ENCODE assay signal across 8 cellular contexts in genomic region chr2:237967463-237967871, GRCh38. TPM values are rescaled to one million over a fixed set of nuclear protein-coding genes. Genes with fewer than 3 reads are reported as not detected.
A peak's percentile ranks its signal among the peaks of the same experiment; 100 is the strongest.
DNase-seq lines count a peak whose midpoint lies in the region; ATAC-seq and TF ChIP-seq lines count a peak whose summit lies in the region.

No MANE protein-coding gene starts in this region.

- peak in 1 of 4 donors; percentile 1 for ATAC-seq in psoas muscle
- no peak for ATAC-seq in HG03097 (IDR thresholded peaks at IDR 0.05; ENCODE audit: low FRiP score, unreplicated experiment)

- no peaks in the 10 kb centered on the region for H3K36me3 Mint-ChIP-seq in Caco-2 (ENCODE audit: insufficient read depth, unreplicated experiment)
- H3K36me3 Mint-ChIP-seq in activated naive CD8-positive, alpha-beta T cell, result peaks cover 6% of the 10 kb centered on the region

- no TSS peak for BruUV-seq in Caco-2 (replicated peaks; lab: Mats Ljungman, UMichigan)

- H3K27ac Mint-ChIP-seq in Caco-2 (ENCODE audit: unreplicated experiment), result peak overlapping the region; percentile 79
- H3K27ac Mint-ChIP-seq in activated naive CD8-positive, alpha-beta T cell, result peak overlapping the region; percentile 30

- H3K9me3 ChIP-seq in Caco-2 (no peaks in the 10 kb centered on the region), HUES64 (ENCODE audit: insufficient read depth, low read depth, low read length) (peaks cover 5% of the 10 kb centered on the region; the same call in 1 of the 2 replicates), left ventricle myocardium inferior (replicated peaks) (peaks cover 7% of the 10 kb centered on the region), psoas muscle (no peaks in the 10 kb centered on the region)

- no peaks in the 10 kb centered on the region for H3K36me3 ChIP-seq in Caco-2 (ENCODE audit: control insufficient read depth, insufficient read depth, low read length)
- H3K36me3 ChIP-seq in HUES64 (ENCODE audit: insufficient read depth, low read length), result no peaks in the 10 kb centered on the region
- H3K36me3 ChIP-seq in left ventricle myocardium inferior, result no peaks in the 10 kb centered on the region
- H3K36me3 ChIP-seq in psoas muscle (ENCODE audit: insufficient read depth in 1 of 2, low read depth in 1 of 2), result no peaks in the 10 kb centered on the region

- CTCF ChIA-PET in Caco-2 (lab: Charles Lee), result no interaction called here

- no peak overlapping the region for H3K27ac ChIP-seq in HUES64 (ENCODE audit: low read depth, low read length)
- H3K27ac ChIP-seq in left ventricle myocardium inferior (replicated peaks), result peak overlapping the region; percentile 74
- H3K27ac ChIP-seq in psoas muscle, result peak overlapping the region; percentile 71

- H3K4me1 ChIP-seq in Caco-2 (no peaks in the 10 kb centered on the region), HUES64 (ENCODE audit: insufficient read depth, low read length) (peaks cover 8% of the 10 kb centered on the region; the same call in 1 of the 2 replicates), left ventricle myocardium inferior (peaks cover 37% of the 10 kb centered on the region), psoas muscle (peaks cover 25% of the 10 kb centered on the region)

- H3K27me3 ChIP-seq in Caco-2 (replicated peaks; ENCODE audit: control insufficient read depth, insufficient read depth, low read length) (no peaks in the 10 kb centered on the region), HUES64 (ENCODE audit: insufficient read depth, low read length) (no peaks in the 10 kb centered on the region), left ventricle myocardium inferior (ENCODE audit: low read depth) (no peaks in the 10 kb centered on the region), psoas muscle (ENCODE audit: insufficient read depth in 3 of 3, low read length in 2 of 3) (no peaks in the 10 kb centered on the region)

- H3K9ac ChIP-seq in HUES64 (ENCODE audit: low read depth, low read length), result peak overlapping the region; percentile 79

- POLR2A ChIA-PET in Caco-2 (lab: Charles Lee), result no interaction called here

- H3K9me3 Mint-ChIP-seq in Caco-2 (ENCODE audit: unreplicated experiment), result no peaks in the 10 kb centered on the region
- peaks cover 2% of the 10 kb centered on the region for H3K9me3 Mint-ChIP-seq in activated naive CD8-positive, alpha-beta T cell (ENCODE audit: low read depth)

- intact Hi-C loops in Caco-2 (cut with micrococcal nuclease; ENCODE audit: unreplicated experiment) (no loop called here), left ventricle myocardium inferior (cut with micrococcal nuclease) (no loop called here), psoas muscle (cut with DNase I) (loop anchor here (2.0 to 10.0 kb wide), 6 partner anchors 40 to 170 kb away; partner anchors contain the start of genes KLHL30 (in 2 of the 2) and RAMP1 (in 2 of the 2))

- H3K4me3 Mint-ChIP-seq in Caco-2 (ENCODE audit: unreplicated experiment), result peak overlapping the region; percentile 88
- peak overlapping the region; percentile 84 for H3K4me3 Mint-ChIP-seq in activated naive CD8-positive, alpha-beta T cell

- DNase-seq in Caco-2, result peak in 1 of 2 experiments; percentile 23
- DNase-seq in left ventricle myocardium inferior, result peak; percentile 25
- DNase-seq in psoas muscle, result peak; percentile 44 to 71
- DNase-seq in GM19240 (ENCODE audit: insufficient read length, low spot score), result no peak
- no peak for DNase-seq in GF-D8 (lab: John Stamatoyannopoulos, UW)

- peak overlapping the region; percentile 87 for H3K4me3 ChIP-seq in Caco-2 (ENCODE audit: low read depth, low read length)
- H3K4me3 ChIP-seq in HUES64 (ENCODE audit: low read length), result peak overlapping the region; percentile 91
- H3K4me3 ChIP-seq in left ventricle myocardium inferior, result peak overlapping the region; percentile 76
- peak overlapping the region; percentile 88 for H3K4me3 ChIP-seq in psoas muscle

- H3K4me1 Mint-ChIP-seq in Caco-2 (ENCODE audit: low read depth, unreplicated experiment), result peaks cover 9% of the 10 kb centered on the region
- H3K4me1 Mint-ChIP-seq in activated naive CD8-positive, alpha-beta T cell (ENCODE audit: low read depth), result peaks cover 42% of the 10 kb centered on the region

- no peaks in the 10 kb centered on the region for H3K27me3 Mint-ChIP-seq in Caco-2 (ENCODE audit: insufficient read depth, unreplicated experiment)
- no peaks in the 10 kb centered on the region for H3K27me3 Mint-ChIP-seq in activated naive CD8-positive, alpha-beta T cell

- TF ChIP-seq CTCF in Caco-2 (IDR thresholded peaks at IDR 0.05; ENCODE audit: insufficient read depth in 1 of 2, low read depth in 1 of 2, low read length in 1 of 2, severe bottlenecking in 1 of 2, unreplicated experiment in 1 of 2) (no peak), left ventricle myocardium inferior (IDR thresholded peaks at IDR 0.05; ENCODE audit: borderline replicate concordance) (no peak), psoas muscle (IDR thresholded peaks at IDR 0.05) (no peak)

- 1% methylated on average over 30 of the region's 30 CpGs for WGBS in HUES64
- 1% methylated on average over 26 to 30 of the region's 30 CpGs for WGBS in psoas muscle, 3 donors

RNA-seq across cellular contexts. Expression of gene UBE2F, which starts 0.7 kb away (rescaled TPM):
- total RNA-seq in Caco-2 (2022), result 33.9 and 38.9 TPM in 2 replicates
- 51.5 TPM for polyA plus RNA-seq in HUES64 (2013, experiment 1 of 2)
- 43.9 TPM for polyA plus RNA-seq in HUES64 (2013, experiment 2 of 2)
- 63.5 TPM for total RNA-seq in left ventricle myocardium inferior
- total RNA-seq in psoas muscle, result 10 to 100 TPM; 46.0 to 67.5 (median 52.5) TPM
- 100 to 1,000 TPM in 2 of 3 donors, 10 to 100 TPM in 1; 74.2 to 134 (median 101) TPM for polyA plus RNA-seq in psoas muscle

Comparison
In these comparisons a context has a peak if more than half of its experiments do, and no peak if none do; other contexts are left out.
1. DNase-seq: peak in left ventricle myocardium inferior (single experiment) and psoas muscle (2 of 2); none in GM19240 (single experiment) and GF-D8 (single experiment).
2. intact Hi-C loops: an anchor here in psoas muscle (2.0 to 10.0 kb wide); none called in Caco-2 and left ventricle myocardium inferior.
3. Peak in every context shown above with its lines, with median percentiles within 50 percentile points of each other: H3K4me3 ChIP-seq.